ENCODE assay signal across 1 cellular context in the genomic region with DNA sequence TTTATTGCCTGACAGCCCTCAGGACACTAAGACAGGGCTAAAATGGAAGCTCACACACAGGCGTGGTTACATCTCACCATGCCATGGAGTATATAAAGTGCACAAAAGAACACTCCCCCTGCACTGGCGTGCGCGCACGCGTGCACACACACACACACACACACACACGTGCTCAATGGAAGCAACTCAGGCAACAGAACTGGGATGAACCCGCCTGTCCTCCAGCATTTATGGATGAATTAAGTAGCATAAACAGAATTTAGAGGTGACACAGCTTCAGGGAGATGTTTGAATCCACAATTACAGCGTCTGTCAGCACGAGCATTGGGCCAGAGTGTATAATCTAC.
TF ChIP-seq lines count a peak whose summit lies in the region.

No MANE protein-coding gene starts in this region.

TF ChIP-seq in IMR-90, 13 proteins besides CTCF, POLR2A, EP300 and RAD21 (continued from another document):
- TF ChIP-seq BHLHE40 (IDR thresholded peaks at IDR 0.05; ENCODE audit: low read depth, low read length), result no peak
